2 cellular contexts compared by ENCODE assay signal in the genomic region with DNA sequence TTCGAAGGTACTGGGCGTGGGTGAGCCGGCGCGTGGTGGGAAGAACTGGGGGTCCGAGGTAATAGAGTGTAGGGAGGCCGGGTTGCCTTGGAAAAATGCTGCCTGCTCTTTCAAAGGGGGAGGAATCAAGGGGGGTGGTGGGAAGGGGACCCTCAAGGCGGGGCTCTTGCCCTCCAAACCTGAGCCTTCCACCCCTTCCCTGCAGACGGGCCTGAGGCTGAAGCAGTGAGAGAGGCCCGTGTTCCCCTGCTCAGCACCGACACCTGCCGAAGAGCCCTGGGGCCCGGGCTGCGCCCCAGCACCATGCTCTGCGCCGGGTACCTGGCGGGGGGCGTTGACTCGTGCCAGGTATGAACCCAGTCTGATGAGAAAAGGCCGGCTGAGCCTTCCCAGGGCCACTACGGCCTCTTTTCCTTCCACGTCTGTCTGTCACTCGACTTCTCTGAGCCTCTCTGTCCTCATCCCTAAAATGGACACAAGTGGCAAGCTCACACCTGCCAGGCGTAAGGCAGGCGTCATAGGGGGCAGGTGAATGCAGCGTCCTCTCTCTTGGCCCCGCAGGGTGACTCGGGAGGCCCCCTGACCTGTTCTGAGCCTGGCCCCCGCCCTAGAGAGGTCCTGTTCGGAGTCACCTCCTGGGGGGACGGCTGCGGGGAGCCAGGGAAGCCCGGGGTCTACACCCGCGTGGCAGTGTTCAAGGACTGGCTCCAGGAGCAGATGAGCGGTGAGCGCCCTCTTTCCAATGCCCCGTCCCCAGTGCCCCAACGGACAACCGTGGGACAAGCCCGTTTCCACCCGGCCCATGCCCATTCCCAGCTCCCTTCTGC.
A peak's percentile ranks its signal among the peaks of the same experiment; 100 is the strongest.
TF ChIP-seq lines count a peak whose summit lies in the region.

No MANE protein-coding gene starts in this region.

TF ChIP-seq in GM23338, 12 proteins besides CTCF, POLR2A, EP300 and RAD21:
- TF ChIP-seq EZH2 (IDR thresholded peaks at IDR 0.05; ENCODE audit: low read depth, unreplicated experiment) (peak; percentile 47), EZH2phosphoT487 (IDR thresholded peaks at IDR 0.05; ENCODE audit: unreplicated experiment) (no peak), POLR2AphosphoS5 (IDR thresholded peaks at IDR 0.05; ENCODE audit: low read depth) (no peak)
- TF ChIP-seq, protein P1, sequence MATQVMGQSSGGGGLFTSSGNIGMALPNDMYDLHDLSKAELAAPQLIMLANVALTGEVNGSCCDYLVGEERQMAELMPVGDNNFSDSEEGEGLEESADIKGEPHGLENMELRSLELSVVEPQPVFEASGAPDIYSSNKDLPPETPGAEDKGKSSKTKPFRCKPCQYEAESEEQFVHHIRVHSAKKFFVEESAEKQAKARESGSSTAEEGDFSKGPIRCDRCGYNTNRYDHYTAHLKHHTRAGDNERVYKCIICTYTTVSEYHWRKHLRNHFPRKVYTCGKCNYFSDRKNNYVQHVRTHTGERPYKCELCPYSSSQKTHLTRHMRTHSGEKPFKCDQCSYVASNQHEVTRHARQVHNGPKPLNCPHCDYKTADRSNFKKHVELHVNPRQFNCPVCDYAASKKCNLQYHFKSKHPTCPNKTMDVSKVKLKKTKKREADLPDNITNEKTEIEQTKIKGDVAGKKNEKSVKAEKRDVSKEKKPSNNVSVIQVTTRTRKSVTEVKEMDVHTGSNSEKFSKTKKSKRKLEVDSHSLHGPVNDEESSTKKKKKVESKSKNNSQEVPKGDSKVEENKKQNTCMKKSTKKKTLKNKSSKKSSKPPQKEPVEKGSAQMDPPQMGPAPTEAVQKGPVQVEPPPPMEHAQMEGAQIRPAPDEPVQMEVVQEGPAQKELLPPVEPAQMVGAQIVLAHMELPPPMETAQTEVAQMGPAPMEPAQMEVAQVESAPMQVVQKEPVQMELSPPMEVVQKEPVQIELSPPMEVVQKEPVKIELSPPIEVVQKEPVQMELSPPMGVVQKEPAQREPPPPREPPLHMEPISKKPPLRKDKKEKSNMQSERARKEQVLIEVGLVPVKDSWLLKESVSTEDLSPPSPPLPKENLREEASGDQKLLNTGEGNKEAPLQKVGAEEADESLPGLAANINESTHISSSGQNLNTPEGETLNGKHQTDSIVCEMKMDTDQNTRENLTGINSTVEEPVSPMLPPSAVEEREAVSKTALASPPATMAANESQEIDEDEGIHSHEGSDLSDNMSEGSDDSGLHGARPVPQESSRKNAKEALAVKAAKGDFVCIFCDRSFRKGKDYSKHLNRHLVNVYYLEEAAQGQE (IDR thresholded peaks at IDR 0.05; ENCODE audit: unreplicated experiment) = no peak
TF ChIP-seq in GM23338: peak in this region for 1.

TF ChIP-seq in neural cell, 6 proteins besides CTCF, POLR2A, EP300 and RAD21:
- TF ChIP-seq POLR2AphosphoS5 (IDR thresholded peaks at IDR 0.05) (no peak), MXI1 (conservative IDR thresholded peaks at IDR 0.05; ENCODE audit: poor library complexity, severe bottlenecking) (no peak), TAF1 (IDR thresholded peaks at IDR 0.05; ENCODE audit: low read depth) (no peak), EZH2 (IDR thresholded peaks at IDR 0.05; ENCODE audit: borderline replicate concordance, insufficient read depth, low read length, poor library complexity, severe bottlenecking) (no peak), SMC3 (conservative IDR thresholded peaks at IDR 0.05; ENCODE audit: poor library complexity) (no peak)
- TF ChIP-seq, protein P1 (IDR thresholded peaks at IDR 0.05; ENCODE audit: borderline replicate concordance) = no peak
